In the genomic region with DNA sequence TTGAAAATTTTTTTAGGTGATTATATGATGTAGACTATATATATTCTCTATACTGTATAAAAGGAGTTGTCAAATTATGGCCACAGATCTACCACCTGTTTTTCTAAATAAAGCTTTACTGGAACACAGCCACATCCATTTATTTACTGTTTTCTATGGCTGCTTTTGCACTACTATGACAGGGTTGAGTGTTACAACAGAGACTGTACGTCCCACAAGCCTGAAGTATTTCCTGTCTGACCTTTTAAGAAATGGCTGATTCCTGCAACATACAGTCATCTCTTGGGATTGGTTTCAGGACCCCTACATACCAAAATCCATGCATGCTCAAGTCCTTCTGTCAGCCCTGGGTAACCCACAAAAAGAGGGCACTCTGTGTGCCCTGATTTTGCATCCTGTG, we compare ENCODE assay signal across 16 cellular contexts.
DNase-seq lines count a peak whose midpoint lies in the region; TF ChIP-seq lines count a peak whose summit lies in the region.
"Had no signal": no experiment of that assay in that cellular context is flagged by ENCODE, and none has a peak within 500 bp of the region (broad histone marks: within the 10 kb centered on the region; RNA-seq: fewer than 3 reads in every experiment).

No MANE protein-coding gene starts in this region.

- TF ChIP-seq POLR2A in breast epithelium (IDR thresholded peaks at IDR 0.05), result no peak

- no CpG with 5 or more reads among the region's 1 CpG for WGBS in trophoblast cell (ENCODE audit: extremely low coverage, insufficient coverage, insufficient read length)
- 71% methylated on average over 1 of the region's 1 CpG for WGBS in hepatocyte (ENCODE audit: low lambda C conversion rate, missing lambda C conversion rate)

- H3K79me2 ChIP-seq in trophoblast cell (ENCODE audit: control insufficient read depth, insufficient read depth, low read length, poor library complexity) (no peaks in the 10 kb centered on the region), hepatocyte (no peaks in the 10 kb centered on the region)

- H3K9me3 ChIP-seq in breast epithelium (no peaks in the 10 kb centered on the region), trophoblast cell (ENCODE audit: insufficient read depth, low read depth, low read length) (no peaks in the 10 kb centered on the region), hepatocyte (ENCODE audit: low read depth) (no peaks in the 10 kb centered on the region)
- H3K9me3 ChIP-seq: HAP-1 had no signal

- no peaks in the 10 kb centered on the region for H3K9me3 Mint-ChIP-seq in MCF 10A (ENCODE audit: unreplicated experiment)
- H3K9me3 Mint-ChIP-seq: CD4-positive, alpha-beta T cell had no signal

- H3K27ac Mint-ChIP-seq in MCF 10A (ENCODE audit: low read depth, unreplicated experiment), result no peak overlapping the region
- H3K27ac Mint-ChIP-seq: B cell; CD4-positive, alpha-beta T cell; IgD-negative memory B cell had no signal

- no peaks in the 10 kb centered on the region for H3K4me1 Mint-ChIP-seq in MCF 10A (ENCODE audit: insufficient read depth, unreplicated experiment)
- H3K4me1 Mint-ChIP-seq: B cell, IgD-negative memory B cell had no signal

- no peak overlapping the region for H2BK5ac ChIP-seq in trophoblast cell (ENCODE audit: low read depth, low read length, poor library complexity)

- no peak overlapping the region for H3K18ac ChIP-seq in trophoblast cell (ENCODE audit: low read length)

- H3K27me3 ChIP-seq in breast epithelium (no peaks in the 10 kb centered on the region), trophoblast cell (ENCODE audit: insufficient read depth, low read length) (no peaks in the 10 kb centered on the region), hepatocyte (no peaks in the 10 kb centered on the region)

- no peak overlapping the region for H2AFZ ChIP-seq in trophoblast cell (ENCODE audit: insufficient read depth, low read length, poor library complexity)
- no peak overlapping the region for H2AFZ ChIP-seq in hepatocyte

- H3K27me3 Mint-ChIP-seq in MCF 10A (ENCODE audit: insufficient read depth, unreplicated experiment), result no peaks in the 10 kb centered on the region
- H3K27me3 Mint-ChIP-seq: B cell, IgD-negative memory B cell had no signal

- BruUV-seq in MCF 10A (replicated peaks; lab: Mats Ljungman, UMichigan), result no TSS peak

- no peaks in the 10 kb centered on the region for H4K20me1 ChIP-seq in hepatocyte (ENCODE audit: insufficient read depth, poor library complexity, severe bottlenecking)

- POLR2A ChIA-PET in MCF 10A (lab: Yijun Ruan, JAX), result no interaction called here

- H3K4ac ChIP-seq in trophoblast cell (ENCODE audit: low read depth, low read length), result no peak overlapping the region

- no peak overlapping the region for H3K4me3 ChIP-seq in breast epithelium
- H3K4me3 ChIP-seq in fibroblast of pulmonary artery (replicated peaks; ENCODE audit: low read depth, low read length), result no peak overlapping the region
- H3K4me3 ChIP-seq in trophoblast cell (ENCODE audit: low read depth, low read length), result no peak overlapping the region
- no peak overlapping the region for H3K4me3 ChIP-seq in hepatocyte
- H3K4me3 ChIP-seq: HAP-1 had no signal

- no peak overlapping the region for H2AK5ac ChIP-seq in trophoblast cell (ENCODE audit: low read length)

- H3K79me1 ChIP-seq in trophoblast cell (ENCODE audit: low read length), result no peaks in the 10 kb centered on the region

- H4K8ac ChIP-seq in trophoblast cell (ENCODE audit: low read depth, low read length), result no peak overlapping the region

- H3K9me2 ChIP-seq in hepatocyte (replicated peaks; ENCODE audit: insufficient read depth), result no peaks in the 10 kb centered on the region

- H3K36me3 ChIP-seq in breast epithelium (no peaks in the 10 kb centered on the region), trophoblast cell (ENCODE audit: control insufficient read depth in 1 of 2, insufficient read depth in 2 of 2, low read length in 2 of 2) (no peaks in the 10 kb centered on the region), hepatocyte (replicated peaks; ENCODE audit: insufficient read depth, low read depth) (no peaks in the 10 kb centered on the region)
- H3K36me3 ChIP-seq: HAP-1 had no signal

- no peak overlapping the region for H3K4me2 ChIP-seq in trophoblast cell (ENCODE audit: low read length)
- no peak overlapping the region for H3K4me2 ChIP-seq in hepatocyte

- DNase-seq in MCF 10A (ENCODE audit: unreplicated experiment) (peak; percentile 36), breast epithelium (ENCODE audit: low spot score in 2 of 2) (no peak), RPMI7951 (ENCODE audit: low read depth) (peak; percentile 11), fibroblast of pulmonary artery (ENCODE audit: low read depth) (peak; percentile 56), NCI-H146 treated with DMSO at 0.1 percent for 48 hours (lab: John Stamatoyannopoulos, UW; ENCODE audit: unreplicated experiment) (no peak), trophoblast cell (no peak), hepatocyte (ENCODE audit: low spot score) (no peak)
- no peak for DNase-seq in stimulated activated CD8-positive, alpha-beta memory T cell treated with anti-CD3 and anti-CD28 coated beads, Interleukin-4, amount 100 ng/mL, for 48 hours
- DNase-seq: 8988T; C1 segment of cervical spinal cord; CD4-positive, alpha-beta T cell; DMS79; EL had no signal

- CTCF ChIA-PET in MCF 10A (lab: Yijun Ruan, JAX), result no interaction called here

- intact Hi-C loops in MCF 10A (cut with micrococcal nuclease), result no loop called here
- intact Hi-C loops in breast epithelium (cut with DNase I; ENCODE audit: low total_unique reads), result no loop called here

- no peak overlapping the region for H2BK120ac ChIP-seq in trophoblast cell (ENCODE audit: insufficient read depth, low read length, poor library complexity)

- H3K27ac ChIP-seq in breast epithelium (no peak overlapping the region), trophoblast cell (ENCODE audit: low read depth, low read length) (no peak overlapping the region), hepatocyte (no peak overlapping the region)

- no peak overlapping the region for H4K91ac ChIP-seq in trophoblast cell (ENCODE audit: low read depth, low read length)

- H3K4me3 Mint-ChIP-seq in MCF 10A (ENCODE audit: unreplicated experiment), result no peak overlapping the region
- H3K4me3 Mint-ChIP-seq: B cell; CD4-positive, alpha-beta T cell; IgD-negative memory B cell had no signal

- H3K23ac ChIP-seq in trophoblast cell (ENCODE audit: low read length), result no peak overlapping the region

- no peak overlapping the region for H3K14ac ChIP-seq in trophoblast cell (ENCODE audit: low read length)

- H2BK12ac ChIP-seq in trophoblast cell (ENCODE audit: low read length), result no peak overlapping the region

- no peak overlapping the region for H3K9ac ChIP-seq in trophoblast cell (ENCODE audit: low read length)

- H3K4me1 ChIP-seq in breast epithelium, result no peaks in the 10 kb centered on the region
- H3K4me1 ChIP-seq in trophoblast cell (ENCODE audit: control insufficient read depth in 1 of 2, insufficient read depth in 2 of 2, low read length in 2 of 2), result peaks cover 0 to 2% of the 10 kb centered on the region in 2 experiments
- H3K4me1 ChIP-seq in hepatocyte (ENCODE audit: insufficient read depth), result no peaks in the 10 kb centered on the region

- TF ChIP-seq CTCF in MCF 10A (IDR thresholded peaks at IDR 0.05; ENCODE audit: unreplicated experiment) (no peak), breast epithelium (IDR thresholded peaks at IDR 0.05) (no peak), fibroblast of pulmonary artery (IDR thresholded peaks at IDR 0.05; ENCODE audit: low read length, missing control alignments) (no peak), hepatocyte (IDR thresholded peaks at IDR 0.05; ENCODE audit: poor library complexity) (no peak)

- H4K12ac ChIP-seq in trophoblast cell (ENCODE audit: low read depth, low read length), result no peak overlapping the region

- H3K36me3 Mint-ChIP-seq in MCF 10A (ENCODE audit: insufficient read depth, unreplicated experiment), result no peaks in the 10 kb centered on the region
- H3K36me3 Mint-ChIP-seq: IgD-negative memory B cell had no signal

Comparison
In these comparisons a context has a peak if more than half of its experiments do, and no peak if none do; other contexts are left out.
1. DNase-seq: peak in MCF 10A (single experiment), RPMI7951 (single experiment) and fibroblast of pulmonary artery (single experiment); none in breast epithelium (0 of 2), NCI-H146 treated with DMSO at 0.1 percent for 48 hours (single experiment), trophoblast cell (0 of 2), stimulated activated CD8-positive, alpha-beta memory T cell treated with anti-CD3 and anti-CD28 coated beads, Interleukin-4, amount 100 ng/mL, for 48 hours (single experiment) and hepatocyte (single experiment).